Comparison of ENCODE assay signal across 13 cellular contexts in genomic region chrX:51047950-51048349, GRCh38.
"Had no signal": no experiment of that assay in that cellular context is flagged by ENCODE, and none has a peak within 500 bp of the region (broad histone marks: within the 10 kb centered on the region; RNA-seq: fewer than 3 reads in every experiment).

No MANE protein-coding gene starts in this region.

- H3K4me3 ChIP-seq: ascending aorta, lower lobe of right lung, tibial nerve had no signal

- FAIRE-seq: endothelial cell of umbilical vein, small intestine had no signal

- H3K9me3 ChIP-seq: ascending aorta, lower lobe of right lung, neutrophil, tibial nerve had no signal

- DNase-seq: activated CD4-positive, alpha-beta memory T cell treated with anti-CD3 and anti-CD28 coated beads, Interleukin-2, amount 10 ng/mL, durations not matched to agents 7 days and 5 days; activated CD4-positive, alpha-beta T cell treated with anti-CD3 and anti-CD28 coated beads for 36 hours; kidney glomerular epithelial cell; lower lobe of right lung; naive thymus-derived CD4-positive, alpha-beta T cell; posterior cingulate gyrus; small intestine; stimulated activated naive B cell treated with anti-CD40 and anti-IgM and Interleukin-4, amounts not matched to agents 10 μg/mL and 1 μg/mL and 100 μg/mL, for 72 hours; T-helper 9 cell had no signal

- H3K4me1 ChIP-seq: ascending aorta, lower lobe of right lung, tibial nerve had no signal

- H3K27me3 ChIP-seq: ascending aorta, neutrophil had no signal

- H3K27ac ChIP-seq: ascending aorta, lower lobe of right lung, neutrophil, tibial nerve had no signal

- ATAC-seq: activated CD4-positive, alpha-beta T cell treated with anti-CD3 and anti-CD28 coated beads for 36 hours; lower lobe of right lung; naive thymus-derived CD4-positive, alpha-beta T cell; stimulated activated naive B cell treated with anti-CD40 and anti-IgM and Interleukin-4, amounts not matched to agents 10 μg/mL and 1 μg/mL and 100 μg/mL, for 72 hours had no signal

- H3K36me3 ChIP-seq: ascending aorta, lower lobe of right lung, neutrophil, tibial nerve had no signal
